In the genomic region with DNA sequence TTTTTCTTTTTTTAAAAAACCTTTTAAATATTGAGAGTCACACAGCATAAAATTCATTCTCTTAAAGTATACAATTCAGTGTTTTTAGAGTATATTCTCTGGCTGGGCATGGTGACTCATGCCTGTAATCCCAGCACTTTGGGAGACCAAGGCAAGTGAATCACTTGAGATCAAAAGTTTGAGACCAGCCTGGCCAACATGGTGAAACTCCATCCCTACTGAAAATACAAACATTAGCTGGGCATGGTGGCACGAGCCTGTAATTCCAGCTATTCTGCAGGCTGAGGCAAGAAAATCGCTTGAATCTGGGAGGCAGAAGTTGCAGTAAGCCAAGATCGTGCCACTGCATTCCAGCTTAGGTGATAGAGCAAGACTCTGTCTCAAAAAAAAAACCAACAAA, we compare ENCODE assay signal across 27 cellular contexts.
DNase-seq lines count a peak whose midpoint lies in the region; TF ChIP-seq lines count a peak whose summit lies in the region.
"Had no signal": no experiment of that assay in that cellular context is flagged by ENCODE, and none has a peak within 500 bp of the region (broad histone marks: within the 10 kb centered on the region; RNA-seq: fewer than 3 reads in every experiment).

No MANE protein-coding gene starts in this region.

- H3K27ac ChIP-seq in breast epithelium: no peak overlapping the region
- H3K27ac ChIP-seq in mammary epithelial cell (ENCODE audit: insufficient read depth, low read depth, low read length): no peak overlapping the region
- H3K27ac ChIP-seq in CD8-positive, alpha-beta memory T cell (ENCODE audit: low read depth, low read length): no peak overlapping the region
- H3K27ac ChIP-seq: dorsolateral prefrontal cortex, lower lobe of right lung, prostate gland, stomach, tibial artery, vagina had no signal

- H3K4me1 ChIP-seq in breast epithelium (no peaks in the 10 kb centered on the region), mammary epithelial cell (ENCODE audit: insufficient read depth, low read length) (no peaks in the 10 kb centered on the region)
- no peaks in the 10 kb centered on the region for H3K4me1 ChIP-seq in CD8-positive, alpha-beta memory T cell (ENCODE audit: insufficient read depth, low read length)
- H3K4me1 ChIP-seq: lower lobe of right lung, prostate gland, stomach, vagina had no signal

- WGBS in mammary epithelial cell (ENCODE audit: low coverage, missing lambda C conversion rate): 8% methylated on average over 3 of the region's 3 CpGs

- peaks cover 9 to 10% of the 10 kb centered on the region in 2 donors for H3K9me3 ChIP-seq in breast epithelium
- H3K9me3 ChIP-seq in MG63: no peaks in the 10 kb centered on the region
- no peaks in the 10 kb centered on the region for H3K9me3 ChIP-seq in mammary epithelial cell (replicated peaks; ENCODE audit: insufficient read depth, low read length)
- H3K9me3 ChIP-seq in CD8-positive, alpha-beta memory T cell (ENCODE audit: low read length): no peaks in the 10 kb centered on the region
- H3K9me3 ChIP-seq: lower lobe of right lung, mucosa of descending colon, prostate gland, tibial artery, vagina had no signal

- H3K4me3 ChIP-seq in breast epithelium: no peak overlapping the region
- H3K4me3 ChIP-seq in MG63: no peak overlapping the region
- no peak overlapping the region for H3K4me3 ChIP-seq in mammary epithelial cell (replicated peaks in 1 of 3; ENCODE audit: insufficient read depth in 1 of 3, low read depth in 2 of 3, low read length in 3 of 3)
- H3K4me3 ChIP-seq in CD8-positive, alpha-beta memory T cell (ENCODE audit: low read length): no peak overlapping the region
- H3K4me3 ChIP-seq: dorsolateral prefrontal cortex, lower lobe of right lung, mucosa of descending colon, prostate gland, stomach, tibial artery, vagina had no signal

- no peaks in the 10 kb centered on the region for H3K9me3 Mint-ChIP-seq in MCF 10A (ENCODE audit: unreplicated experiment)
- peaks cover 0 to 6% (median 5%) of the 10 kb centered on the region in 5 donors for H3K9me3 Mint-ChIP-seq in CD8-positive, alpha-beta memory T cell
- H3K9me3 Mint-ChIP-seq: natural killer cell had no signal

- H3K27me3 ChIP-seq in breast epithelium: no peaks in the 10 kb centered on the region
- H3K27me3 ChIP-seq in MG63: 0 out of 2 replicates have a peak, but pooled peaks cover 2% of the 10 kb centered on the region
- no peaks in the 10 kb centered on the region for H3K27me3 ChIP-seq in mammary epithelial cell (ENCODE audit: insufficient read depth, low read length)
- no peaks in the 10 kb centered on the region for H3K27me3 ChIP-seq in CD8-positive, alpha-beta memory T cell (ENCODE audit: insufficient read depth, low read length, poor library complexity, severe bottlenecking)
- H3K27me3 ChIP-seq: dorsolateral prefrontal cortex, tibial artery, vagina had no signal

- no peak overlapping the region for H3K4me3 Mint-ChIP-seq in MCF 10A (ENCODE audit: unreplicated experiment)
- H3K4me3 Mint-ChIP-seq in CD8-positive, alpha-beta memory T cell: no peak overlapping the region
- H3K4me3 Mint-ChIP-seq: activated naive CD8-positive, alpha-beta T cell treated with anti-CD3 and anti-CD28 coated beads, Interleukin-2, amount 10 ng/mL, durations not matched to agents 7 days and 5 days; activated T-cell treated with anti-CD3 and anti-CD28 coated beads, Interleukin-2, amount 50 U/mL, for 24 hours; CD8-positive, alpha-beta T cell; natural killer cell had no signal

- no peak overlapping the region for H3K9ac ChIP-seq in mammary epithelial cell (ENCODE audit: insufficient read depth, low read length)

- H3K36me3 ChIP-seq in breast epithelium: no peaks in the 10 kb centered on the region
- no peaks in the 10 kb centered on the region for H3K36me3 ChIP-seq in MG63
- no peaks in the 10 kb centered on the region for H3K36me3 ChIP-seq in mammary epithelial cell (ENCODE audit: insufficient read depth, low read length)
- no peaks in the 10 kb centered on the region for H3K36me3 ChIP-seq in CD8-positive, alpha-beta memory T cell (ENCODE audit: insufficient read depth, low read length)
- H3K36me3 ChIP-seq: lower lobe of right lung, prostate gland, stomach, tibial artery, vagina had no signal

- no peaks in the 10 kb centered on the region for H3K27me3 Mint-ChIP-seq in MCF 10A (ENCODE audit: insufficient read depth, unreplicated experiment)
- peaks cover 11 to 27% of the 10 kb centered on the region in 2 donors for H3K27me3 Mint-ChIP-seq in CD8-positive, alpha-beta memory T cell

- intact Hi-C loops in MCF 10A (cut with micrococcal nuclease): no loop called here
- intact Hi-C loops in breast epithelium (cut with DNase I; ENCODE audit: low total_unique reads): no loop called here
- intact Hi-C loops in mammary epithelial cell (cut with micrococcal nuclease): no loop called here

- H3K27ac Mint-ChIP-seq in MCF 10A (ENCODE audit: low read depth, unreplicated experiment): no peak overlapping the region
- no peak overlapping the region for H3K27ac Mint-ChIP-seq in CD8-positive, alpha-beta memory T cell
- H3K27ac Mint-ChIP-seq: activated naive CD8-positive, alpha-beta T cell treated with anti-CD3 and anti-CD28 coated beads, Interleukin-2, amount 10 ng/mL, durations not matched to agents 7 days and 5 days; activated T-cell treated with anti-CD3 and anti-CD28 coated beads, Interleukin-2, amount 50 U/mL, for 24 hours; CD8-positive, alpha-beta T cell; natural killer cell had no signal

- no peaks in the 10 kb centered on the region for H3K79me2 ChIP-seq in mammary epithelial cell (ENCODE audit: insufficient read depth, low read length)

- H3K4me2 ChIP-seq in mammary epithelial cell (ENCODE audit: insufficient read depth, low read depth, low read length): no peak overlapping the region

- H3K36me3 Mint-ChIP-seq in MCF 10A (ENCODE audit: insufficient read depth, unreplicated experiment): no peaks in the 10 kb centered on the region
- no peaks in the 10 kb centered on the region for H3K36me3 Mint-ChIP-seq in CD8-positive, alpha-beta memory T cell
- H3K36me3 Mint-ChIP-seq: activated naive CD8-positive, alpha-beta T cell treated with anti-CD3 and anti-CD28 coated beads, Interleukin-2, amount 10 ng/mL, durations not matched to agents 7 days and 5 days; CD8-positive, alpha-beta T cell; natural killer cell had no signal

- H4K20me1 ChIP-seq in mammary epithelial cell (ENCODE audit: insufficient read depth, low read length): no peaks in the 10 kb centered on the region

- H3K4me1 Mint-ChIP-seq in MCF 10A (ENCODE audit: insufficient read depth, unreplicated experiment): no peaks in the 10 kb centered on the region
- H3K4me1 Mint-ChIP-seq in CD8-positive, alpha-beta memory T cell: no peaks in the 10 kb centered on the region
- H3K4me1 Mint-ChIP-seq: activated naive CD8-positive, alpha-beta T cell treated with anti-CD3 and anti-CD28 coated beads, Interleukin-2, amount 10 ng/mL, durations not matched to agents 7 days and 5 days; natural killer cell had no signal

- CTCF ChIA-PET in MCF 10A (lab: Yijun Ruan, JAX) (interaction anchor here (0.7 kb wide), 1 partner anchor 37 kb away, joined by 3 read pairs; no protein-coding TSS in a partner anchor), mammary epithelial cell (lab: Charles Lee; ENCODE audit: low non-redundant PET) (no interaction called here)
- CTCF ChIA-PET in CD8-positive, alpha-beta memory T cell (lab: Charles Lee): no interaction called here

- DNase-seq in MCF 10A (ENCODE audit: unreplicated experiment) (peak; percentile 11), breast epithelium (ENCODE audit: low spot score in 2 of 2) (no peak), MG63 (peak; percentile 82), mammary epithelial cell (peak; percentile 54), stromal cell of bone marrow (ENCODE audit: low read depth) (peak; percentile 20), C1 segment of cervical spinal cord (lab: John Stamatoyannopoulos, UW) (no peak)
- no peak for DNase-seq in CD8-positive, alpha-beta memory T cell
- DNase-seq in activated CD4-positive, alpha-beta T cell treated with anti-CD3 and anti-CD28 coated beads, Interleukin-2, amount 50 U/mL, for 4 hours: no peak
- DNase-seq: activated CD4-positive, alpha-beta T cell treated with anti-CD3 and anti-CD28 coated beads for 48 hours; activated effector memory CD4-positive, alpha-beta T cell treated with anti-CD3 and anti-CD28 coated beads, Interleukin-2, amount 50 U/mL, for 16 hours; activated naive CD8-positive, alpha-beta T cell treated with anti-CD3 and anti-CD28 coated beads, Interleukin-2, amount 10 ng/mL, durations not matched to agents 7 days and 5 days; activated T-cell treated with anti-CD3 and anti-CD28 coated beads, Interleukin-2, amount 50 U/mL, for 24 hours; CD8-positive, alpha-beta T cell; dorsolateral prefrontal cortex; hippocampal formation; KG1; lower lobe of right lung; mucosa of descending colon; natural killer cell; nucleus accumbens; SHP77 treated with DMSO at 0.1 percent for 48 hours; stimulated activated CD4-positive, alpha-beta T cell treated with anti-CD3 and anti-CD28 coated beads, Interleukin-2, amount 100 ng/mL, for 48 hours; stomach; SW 1271; tibial artery had no signal

- POLR2A ChIA-PET in MCF 10A (lab: Yijun Ruan, JAX): no interaction called here
- POLR2A ChIA-PET in CD8-positive, alpha-beta memory T cell (lab: Charles Lee): no interaction called here

- TF ChIP-seq POLR2A in breast epithelium (IDR thresholded peaks at IDR 0.05): no peak

- dilution Hi-C loops in mammary epithelial cell (cut with HindIII; ENCODE audit: low sequenced_read_pairs): no loop called here

- TF ChIP-seq CTCF in MCF 10A (IDR thresholded peaks at IDR 0.05; ENCODE audit: unreplicated experiment): no peak
- TF ChIP-seq CTCF in breast epithelium (IDR thresholded peaks at IDR 0.05): no peak
- TF ChIP-seq CTCF in mammary epithelial cell (conservative IDR thresholded peaks at IDR 0.05 in 1 of 2, IDR thresholded peaks at IDR 0.05 in 1 of 2; ENCODE audit: extremely low read depth in 1 of 2, insufficient read depth in 1 of 2, low read depth in 1 of 2, low read length in 2 of 2): no peak

- no TSS peak for BruUV-seq in MCF 10A (replicated peaks; lab: Mats Ljungman, UMichigan)
- no TSS peak for BruUV-seq in mammary epithelial cell (replicated peaks; lab: Mats Ljungman, UMichigan)

- in situ Hi-C loops in mammary epithelial cell (cut with MboI; ENCODE audit: low sequenced_read_pairs in 2 of 2): no loop called here

- H2AFZ ChIP-seq in mammary epithelial cell (ENCODE audit: low read depth, low read length): no peak overlapping the region

Comparison
In these comparisons a context has a peak if more than half of its experiments do, and no peak if none do; other contexts are left out.
1. DNase-seq: peak in MCF 10A (single experiment), MG63 (single experiment), mammary epithelial cell (single experiment) and stromal cell of bone marrow (single experiment); none in breast epithelium (0 of 2), C1 segment of cervical spinal cord (0 of 14), CD8-positive, alpha-beta memory T cell (0 of 5) and activated CD4-positive, alpha-beta T cell treated with anti-CD3 and anti-CD28 coated beads, Interleukin-2, amount 50 U/mL, for 4 hours (0 of 2).